In the genomic region with DNA sequence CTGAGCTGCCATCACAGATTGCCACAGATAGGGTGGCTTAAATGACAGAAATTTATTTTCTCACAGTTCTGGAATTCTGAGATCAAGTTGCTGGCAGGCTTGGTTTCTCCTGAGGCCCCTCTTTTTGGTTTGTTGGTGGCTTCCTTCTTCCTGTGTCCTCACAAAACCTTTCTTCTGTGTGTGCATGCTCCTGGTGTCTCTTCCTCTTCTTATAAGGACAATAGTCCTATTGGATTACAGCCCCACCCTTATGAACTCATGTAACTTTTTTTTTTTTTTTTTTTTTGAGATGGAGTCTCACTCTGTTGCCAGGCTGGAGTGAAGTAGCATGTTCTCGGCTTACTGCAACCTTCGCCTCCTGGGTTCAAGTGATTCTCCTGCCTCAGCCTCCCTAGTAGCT, we compare ENCODE assay signal across 27 cellular contexts. TPM values are rescaled to one million over a fixed set of nuclear protein-coding genes. Genes with fewer than 3 reads are reported as not detected.
DNase-seq lines count a peak whose midpoint lies in the region; ATAC-seq, FAIRE-seq and TF ChIP-seq lines count a peak whose summit lies in the region.
"Had no signal": no experiment of that assay in that cellular context is flagged by ENCODE, and none has a peak within 500 bp of the region (broad histone marks: within the 10 kb centered on the region; RNA-seq: fewer than 3 reads in every experiment).

No MANE protein-coding gene starts in this region.

- DNase-seq in HT-29 (ENCODE audit: low spot score) (peak; percentile 3), NB4 (ENCODE audit: low read depth) (peak; percentile 42), mesothelial cell of epicardium (ENCODE audit: low spot score in 2 of 2, unreplicated experiment in 2 of 2) (no peak), small intestine (peak; percentile 29), germinal center (ENCODE audit: low spot score) (no peak)
- DNase-seq in activated CD4-positive, alpha-beta T cell treated with anti-CD3 and anti-CD28 coated beads for 1 hour, result no peak
- DNase-seq: Caco-2; CD8-positive, alpha-beta T cell; EL; GDM1; KG1; MG63; NCI-H1092 treated with DMSO at 0.1 percent for 48 hours; NCI-H1436; NCI-H187; NCI-H2081 treated with DMSO at 0.1 percent for 48 hours; NCI-H2171 treated with DMSO at 0.1 percent for 48 hours; NCI-H524; NCI-H774; SK-N-SH; SW 1271 had no signal

- H3K9me3 Mint-ChIP-seq in mesothelial cell of epicardium, result peaks cover 32% of the 10 kb centered on the region

- no peaks in the 10 kb centered on the region for H3K9me3 ChIP-seq in small intestine (ENCODE audit: control insufficient read depth, low read depth)
- H3K9me3 ChIP-seq: SK-N-SH had no signal

- no peaks in the 10 kb centered on the region for H3K27me3 ChIP-seq in small intestine (ENCODE audit: control insufficient read depth in 2 of 2, insufficient read depth in 2 of 2, low read length in 2 of 2)
- H3K27me3 ChIP-seq: MG63 had no signal

- H3K36me3 ChIP-seq in small intestine (ENCODE audit: control insufficient read depth in 2 of 2, insufficient read depth in 2 of 2, low read length in 2 of 2), result no peaks in the 10 kb centered on the region
- H3K36me3 ChIP-seq: MG63 had no signal

- peaks cover 30% of the 10 kb centered on the region for H3K36me3 Mint-ChIP-seq in mesothelial cell of epicardium
- H3K36me3 Mint-ChIP-seq: CD8-positive, alpha-beta T cell had no signal

- TF ChIP-seq CTCF in NB4 (IDR thresholded peaks at IDR 0.05; ENCODE audit: low read depth, low read length), result no peak
- no peak for TF ChIP-seq CTCF in mesothelial cell of epicardium (IDR thresholded peaks at IDR 0.05; ENCODE audit: unreplicated experiment)

- H3K27ac ChIP-seq in small intestine (ENCODE audit: low read depth in 1 of 2, low read length in 1 of 2), result no peak overlapping the region
- H3K27ac ChIP-seq: C4-2B had no signal

- no peak for TF ChIP-seq POLR2A in NB4 (IDR thresholded peaks at IDR 0.05; ENCODE audit: extremely low read depth, insufficient read length)

- H3K4me1 ChIP-seq in small intestine (ENCODE audit: control insufficient read depth in 2 of 2, insufficient read depth in 1 of 2, low read depth in 1 of 2, low read length in 1 of 2), result no peaks in the 10 kb centered on the region

- FAIRE-seq in small intestine (lab: Jason Lieb, UNC), result no peak
- FAIRE-seq: GM12891, GM19239, HTR-8/SVneo, RCC 7860 had no signal

- H3K4me1 Mint-ChIP-seq in mesothelial cell of epicardium, result peaks cover 34% of the 10 kb centered on the region

- 82 to 96% (median 86%) methylated on average over 2 of the region's 2 CpGs for WGBS in small intestine, 3 donors

- no peak overlapping the region for H3K4me3 ChIP-seq in NB4 (ENCODE audit: low read depth, low read length)
- no peak overlapping the region for H3K4me3 ChIP-seq in small intestine (ENCODE audit: low read depth in 1 of 2, low read length in 2 of 2)
- H3K4me3 ChIP-seq: MG63 had no signal

- peak overlapping the region; percentile 15 for H3K27ac Mint-ChIP-seq in mesothelial cell of epicardium
- H3K27ac Mint-ChIP-seq: CD8-positive, alpha-beta T cell had no signal

- no peak overlapping the region for H3K4me3 Mint-ChIP-seq in mesothelial cell of epicardium
- H3K4me3 Mint-ChIP-seq: CD8-positive, alpha-beta T cell had no signal

- ATAC-seq in GM18511 (IDR thresholded peaks at IDR 0.05; ENCODE audit: unreplicated experiment), result no peak
- ATAC-seq: CD8-positive, alpha-beta T cell had no signal

- no peaks in the 10 kb centered on the region for H3K27me3 Mint-ChIP-seq in mesothelial cell of epicardium (ENCODE audit: low read depth)

RNA-seq across cellular contexts. Expression of a gene that starts 41.0 kb away (rescaled TPM):
- 5.5 TPM in 2 replicates for total RNA-seq in HT-29 (2014; rRNA removed; shearing (Covaris generic))
- 23.9 to 28.8 TPM (median 25.2 TPM) in 3 replicates for total RNA-seq in mesothelial cell of epicardium
- polyA plus RNA-seq in small intestine, result 10 to 100 TPM; 11.0 to 23.9 (median 13.2) TPM
- total RNA-seq: CD8-positive, alpha-beta T cell had no signal

Comparison
In these comparisons a context has a peak if more than half of its experiments do, and no peak if none do; other contexts are left out.
1. DNase-seq: peak in HT-29 (single experiment), NB4 (single experiment) and small intestine (single experiment); none in mesothelial cell of epicardium (0 of 2), germinal center (single experiment) and activated CD4-positive, alpha-beta T cell treated with anti-CD3 and anti-CD28 coated beads for 1 hour (single experiment).